In genomic region chrX:37034260-37034659, GRCh38 we compare ENCODE assay signal across 11 cellular contexts. TPM values are rescaled to one million over a fixed set of nuclear protein-coding genes. Genes with fewer than 3 reads are reported as not detected.
A peak's percentile ranks its signal among the peaks of the same experiment; 100 is the strongest.
DNase-seq lines count a peak whose midpoint lies in the region; ATAC-seq, FAIRE-seq and TF ChIP-seq lines count a peak whose summit lies in the region.
"Not testable (repeated sequence)": the region's sequence is repeated elsewhere in the genome, so short reads cannot be mapped to it uniquely, and the experiment has no call there.
"Had no signal": no experiment of that assay in that cellular context is flagged by ENCODE, and none has a peak within 500 bp of the region (broad histone marks: within the 10 kb centered on the region; RNA-seq: fewer than 3 reads in every experiment).

No MANE protein-coding gene starts in this region.

- POLR2A ChIA-PET in PC-3 (lab: Charles Lee; ENCODE audit: unreplicated experiment) = not testable (repeated sequence)

- not testable (repeated sequence) for H3K9me2 ChIP-seq in PC-3 (replicated peaks; ENCODE audit: low read length)

- CTCF ChIA-PET in PC-3 (lab: Charles Lee) = not testable (repeated sequence)

- not testable (repeated sequence) for H3F3A ChIP-seq in PC-3 (ENCODE audit: low read length, unreplicated experiment)

- not testable (repeated sequence) for H3K4me2 ChIP-seq in PC-3 (ENCODE audit: low read length)

- H2AFZ ChIP-seq in PC-3 (ENCODE audit: low read length) = not testable (repeated sequence)

- not testable (repeated sequence) for H3K9me3 ChIP-seq in PC-3 (ENCODE audit: low read length); ascending aorta

- not testable (repeated sequence) for TF ChIP-seq CTCF in PC-3 (conservative IDR thresholded peaks at IDR 0.05; ENCODE audit: low read depth, low read length); ascending aorta (IDR thresholded peaks at IDR 0.05); bronchial epithelial cell (IDR thresholded peaks at IDR 0.05; ENCODE audit: insufficient read depth, low read length, severe bottlenecking)

- not testable (repeated sequence) for H3K27ac ChIP-seq in PC-3 (ENCODE audit: low read length)
- peak overlapping the region; percentile 63 to 70 for H3K27ac ChIP-seq in ascending aorta

- intact Hi-C loops in PC-3 (cut with micrococcal nuclease); ascending aorta (cut with DNase I): not testable (repeated sequence)

- H4K20me1 ChIP-seq in PC-3 (ENCODE audit: low read length) = not testable (repeated sequence)

- H3K4me1 ChIP-seq in PC-3 (ENCODE audit: insufficient read depth, low read length); ascending aorta: not testable (repeated sequence)

- ATAC-seq in PC-3 = peak; percentile 56

- peak; percentile 97 for FAIRE-seq in bronchial epithelial cell (lab: Jason Lieb, UNC)

- DNase-seq in HT1080 (ENCODE audit: low read depth) = peak; percentile 67
- DNase-seq in PC-3 = peak; percentile 29
- DNase-seq in ascending aorta (ENCODE audit: low spot score in 2 of 2) = peak in 1 of 2 donors; percentile 75
- peak; percentile 23 for DNase-seq in bronchial epithelial cell (ENCODE audit: low read depth)
- peak; percentile 57 for DNase-seq in kidney tubule cell (ENCODE audit: low spot score)
- DNase-seq in stromal cell of bone marrow (ENCODE audit: low read depth) = peak; percentile 8

- not testable (repeated sequence) for H3K36me3 ChIP-seq in PC-3 (ENCODE audit: low read depth, low read length); ascending aorta; bronchial epithelial cell (ENCODE audit: control insufficient read depth, insufficient read depth, low read length)

- not testable (repeated sequence) for H3K27me3 ChIP-seq in PC-3 (ENCODE audit: low read length); ascending aorta; bronchial epithelial cell (ENCODE audit: control insufficient read depth, insufficient read depth, low read length)

- BruUV-seq in PC-3 (replicated peaks; lab: Mats Ljungman, UMichigan) = not testable (repeated sequence)

- H3K4me3 ChIP-seq in PC-3 (ENCODE audit: low read length); ascending aorta; bronchial epithelial cell (ENCODE audit: low read depth, low read length): not testable (repeated sequence)

- not testable (repeated sequence) for H3K79me2 ChIP-seq in PC-3 (ENCODE audit: low read length)

- H3K9ac ChIP-seq in PC-3 (ENCODE audit: low read length) = not testable (repeated sequence)

RNA-seq across cellular contexts. Expression of gene FAM47C, which starts 26.1 kb away (rescaled TPM):
- total RNA-seq in HT1080 (2014; rRNA removed; shearing (Covaris generic)) = not detected in 2 replicates
- polyA plus RNA-seq in HT1080 (2015; cell fraction: cytosol; rRNA removed) = not detected in 2 replicates
- not detected in 2 replicates for polyA plus RNA-seq in HT1080 (2015; cell fraction: nucleus; rRNA removed)
- total RNA-seq in PC-3 (2014; rRNA removed) (not detected in 2 replicates), ascending aorta (not detected), bronchial epithelial cell (not detected in 2 replicates)
- total RNA-seq: Caco-2; CD8-positive, alpha-beta memory T cell; GM23338; H7; HT-29 had no signal
- polyA plus RNA-seq: CD8-positive, alpha-beta memory T cell; GM23338 had no signal
